1 cellular context compared by ENCODE assay signal in the genomic region with DNA sequence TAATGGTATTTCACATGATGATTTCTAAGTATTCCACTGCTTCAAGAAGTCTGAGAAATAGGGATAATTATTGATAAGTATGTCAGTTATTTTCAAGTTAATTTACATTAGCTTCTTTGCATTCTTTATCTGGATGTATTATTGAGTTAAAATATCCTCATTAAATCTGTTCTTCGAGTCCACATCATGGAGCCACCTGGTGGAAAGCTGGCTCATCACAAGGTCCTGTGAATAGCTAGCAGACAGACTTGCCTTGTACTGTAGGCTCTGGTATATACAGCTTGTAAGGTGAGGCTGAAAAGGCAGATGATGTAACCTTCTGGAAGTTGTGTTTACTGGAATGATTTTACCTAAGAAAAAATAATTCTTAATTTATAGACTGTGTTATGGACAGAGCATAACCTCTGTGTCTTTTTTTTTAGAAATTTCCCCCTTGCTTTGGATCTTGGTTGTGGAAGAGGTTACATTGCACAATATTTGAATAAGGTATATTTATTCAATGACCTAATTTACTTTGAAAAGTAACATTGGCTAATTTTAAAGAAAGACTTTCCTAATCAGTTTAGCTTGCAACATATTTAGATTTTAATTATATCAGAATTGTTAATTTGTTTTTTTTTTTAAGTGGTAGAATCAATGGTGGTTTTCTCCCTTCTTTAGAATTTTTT.
TF ChIP-seq lines count a peak whose summit lies in the region.

No MANE protein-coding gene starts in this region.

TF ChIP-seq in HepG2, 621 proteins besides CTCF, POLR2A, EP300 and RAD21 (continued from another document and continues in another):
- TF ChIP-seq, protein P1, sequence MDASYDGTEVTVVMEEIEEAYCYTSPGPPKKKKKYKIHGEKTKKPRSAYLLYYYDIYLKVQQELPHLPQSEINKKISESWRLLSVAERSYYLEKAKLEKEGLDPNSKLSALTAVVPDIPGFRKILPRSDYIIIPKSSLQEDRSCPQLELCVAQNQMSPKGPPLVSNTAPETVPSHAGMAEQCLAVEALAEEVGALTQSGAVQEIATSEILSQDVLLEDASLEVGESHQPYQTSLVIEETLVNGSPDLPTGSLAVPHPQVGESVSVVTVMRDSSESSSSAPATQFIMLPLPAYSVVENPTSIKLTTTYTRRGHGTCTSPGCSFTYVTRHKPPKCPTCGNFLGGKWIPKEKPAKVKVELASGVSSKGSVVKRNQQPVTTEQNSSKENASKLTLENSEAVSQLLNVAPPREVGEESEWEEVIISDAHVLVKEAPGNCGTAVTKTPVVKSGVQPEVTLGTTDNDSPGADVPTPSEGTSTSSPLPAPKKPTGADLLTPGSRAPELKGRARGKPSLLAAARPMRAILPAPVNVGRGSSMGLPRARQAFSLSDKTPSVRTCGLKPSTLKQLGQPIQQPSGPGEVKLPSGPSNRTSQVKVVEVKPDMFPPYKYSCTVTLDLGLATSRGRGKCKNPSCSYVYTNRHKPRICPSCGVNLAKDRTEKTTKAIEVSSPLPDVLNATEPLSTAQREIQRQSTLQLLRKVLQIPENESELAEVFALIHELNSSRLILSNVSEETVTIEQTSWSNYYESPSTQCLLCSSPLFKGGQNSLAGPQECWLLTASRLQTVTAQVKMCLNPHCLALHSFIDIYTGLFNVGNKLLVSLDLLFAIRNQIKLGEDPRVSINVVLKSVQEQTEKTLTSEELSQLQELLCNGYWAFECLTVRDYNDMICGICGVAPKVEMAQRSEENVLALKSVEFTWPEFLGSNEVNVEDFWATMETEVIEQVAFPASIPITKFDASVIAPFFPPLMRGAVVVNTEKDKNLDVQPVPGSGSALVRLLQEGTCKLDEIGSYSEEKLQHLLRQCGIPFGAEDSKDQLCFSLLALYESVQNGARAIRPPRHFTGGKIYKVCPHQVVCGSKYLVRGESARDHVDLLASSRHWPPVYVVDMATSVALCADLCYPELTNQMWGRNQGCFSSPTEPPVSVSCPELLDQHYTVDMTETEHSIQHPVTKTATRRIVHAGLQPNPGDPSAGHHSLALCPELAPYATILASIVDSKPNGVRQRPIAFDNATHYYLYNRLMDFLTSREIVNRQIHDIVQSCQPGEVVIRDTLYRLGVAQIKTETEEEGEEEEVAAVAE (CRISPR knock-in tag; IDR thresholded peaks at IDR 0.05; ENCODE audit: borderline replicate concordance) = no peak
- no peak for TF ChIP-seq ZNF720 (CRISPR knock-in tag; IDR thresholded peaks at IDR 0.05)
- TF ChIP-seq GATAD2A (CRISPR knock-in tag; IDR thresholded peaks at IDR 0.05) = peak; percentile 50
- TF ChIP-seq ZNF501 (CRISPR knock-in tag; IDR thresholded peaks at IDR 0.05) = no peak
- no peak for TF ChIP-seq ZNF441 (CRISPR knock-in tag; IDR thresholded peaks at IDR 0.05; ENCODE audit: borderline replicate concordance)
- TF ChIP-seq, protein P2, sequence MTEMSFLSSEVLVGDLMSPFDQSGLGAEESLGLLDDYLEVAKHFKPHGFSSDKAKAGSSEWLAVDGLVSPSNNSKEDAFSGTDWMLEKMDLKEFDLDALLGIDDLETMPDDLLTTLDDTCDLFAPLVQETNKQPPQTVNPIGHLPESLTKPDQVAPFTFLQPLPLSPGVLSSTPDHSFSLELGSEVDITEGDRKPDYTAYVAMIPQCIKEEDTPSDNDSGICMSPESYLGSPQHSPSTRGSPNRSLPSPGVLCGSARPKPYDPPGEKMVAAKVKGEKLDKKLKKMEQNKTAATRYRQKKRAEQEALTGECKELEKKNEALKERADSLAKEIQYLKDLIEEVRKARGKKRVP (CRISPR knock-in tag; IDR thresholded peaks at IDR 0.05) = no peak
- no peak for TF ChIP-seq ZNF282 (IDR thresholded peaks at IDR 0.05; ENCODE audit: partially characterized antibody)
- no peak for TF ChIP-seq SRSF1 (optimal IDR thresholded peaks at IDR 0.05; ENCODE audit: low read depth, low read length)
- TF ChIP-seq ZNF816 (CRISPR knock-in tag; IDR thresholded peaks at IDR 0.05; ENCODE audit: borderline replicate concordance) = no peak
- no peak for TF ChIP-seq ZFP36 (IDR thresholded peaks at IDR 0.05; ENCODE audit: borderline replicate concordance, low read depth, low read length, partially characterized antibody)
- TF ChIP-seq MAZ (IDR thresholded peaks at IDR 0.05; ENCODE audit: borderline replicate concordance, low read depth, low read length) = no peak
- no peak for TF ChIP-seq MAZ (CRISPR knock-in tag; IDR thresholded peaks at IDR 0.05; ENCODE audit: low read depth)
- TF ChIP-seq ZNF225 (CRISPR knock-in tag; IDR thresholded peaks at IDR 0.05) = no peak
- TF ChIP-seq ZNF138 (CRISPR knock-in tag; IDR thresholded peaks at IDR 0.05; ENCODE audit: low read depth) = no peak
- no peak for TF ChIP-seq SKI (IDR thresholded peaks at IDR 0.05; ENCODE audit: partially characterized antibody)
- no peak for TF ChIP-seq ZNF256 (CRISPR knock-in tag; conservative IDR thresholded peaks at IDR 0.05)
- TF ChIP-seq, protein P3, sequence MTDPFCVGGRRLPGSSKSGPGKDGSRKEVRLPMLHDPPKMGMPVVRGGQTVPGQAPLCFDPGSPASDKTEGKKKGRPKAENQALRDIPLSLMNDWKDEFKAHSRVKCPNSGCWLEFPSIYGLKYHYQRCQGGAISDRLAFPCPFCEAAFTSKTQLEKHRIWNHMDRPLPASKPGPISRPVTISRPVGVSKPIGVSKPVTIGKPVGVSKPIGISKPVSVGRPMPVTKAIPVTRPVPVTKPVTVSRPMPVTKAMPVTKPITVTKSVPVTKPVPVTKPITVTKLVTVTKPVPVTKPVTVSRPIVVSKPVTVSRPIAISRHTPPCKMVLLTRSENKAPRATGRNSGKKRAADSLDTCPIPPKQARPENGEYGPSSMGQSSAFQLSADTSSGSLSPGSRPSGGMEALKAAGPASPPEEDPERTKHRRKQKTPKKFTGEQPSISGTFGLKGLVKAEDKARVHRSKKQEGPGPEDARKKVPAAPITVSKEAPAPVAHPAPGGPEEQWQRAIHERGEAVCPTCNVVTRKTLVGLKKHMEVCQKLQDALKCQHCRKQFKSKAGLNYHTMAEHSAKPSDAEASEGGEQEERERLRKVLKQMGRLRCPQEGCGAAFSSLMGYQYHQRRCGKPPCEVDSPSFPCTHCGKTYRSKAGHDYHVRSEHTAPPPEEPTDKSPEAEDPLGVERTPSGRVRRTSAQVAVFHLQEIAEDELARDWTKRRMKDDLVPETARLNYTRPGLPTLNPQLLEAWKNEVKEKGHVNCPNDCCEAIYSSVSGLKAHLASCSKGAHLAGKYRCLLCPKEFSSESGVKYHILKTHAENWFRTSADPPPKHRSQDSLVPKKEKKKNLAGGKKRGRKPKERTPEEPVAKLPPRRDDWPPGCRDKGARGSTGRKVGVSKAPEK (CRISPR knock-in tag; IDR thresholded peaks at IDR 0.05; ENCODE audit: borderline replicate concordance) = no peak
- TF ChIP-seq, protein P4, sequence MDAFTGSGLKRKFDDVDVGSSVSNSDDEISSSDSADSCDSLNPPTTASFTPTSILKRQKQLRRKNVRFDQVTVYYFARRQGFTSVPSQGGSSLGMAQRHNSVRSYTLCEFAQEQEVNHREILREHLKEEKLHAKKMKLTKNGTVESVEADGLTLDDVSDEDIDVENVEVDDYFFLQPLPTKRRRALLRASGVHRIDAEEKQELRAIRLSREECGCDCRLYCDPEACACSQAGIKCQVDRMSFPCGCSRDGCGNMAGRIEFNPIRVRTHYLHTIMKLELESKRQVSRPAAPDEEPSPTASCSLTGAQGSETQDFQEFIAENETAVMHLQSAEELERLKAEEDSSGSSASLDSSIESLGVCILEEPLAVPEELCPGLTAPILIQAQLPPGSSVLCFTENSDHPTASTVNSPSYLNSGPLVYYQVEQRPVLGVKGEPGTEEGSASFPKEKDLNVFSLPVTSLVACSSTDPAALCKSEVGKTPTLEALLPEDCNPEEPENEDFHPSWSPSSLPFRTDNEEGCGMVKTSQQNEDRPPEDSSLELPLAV (CRISPR knock-in tag; conservative IDR thresholded peaks at IDR 0.05; ENCODE audit: low read depth) = no peak
- TF ChIP-seq NFIB (CRISPR knock-in tag; IDR thresholded peaks at IDR 0.05; ENCODE audit: borderline replicate concordance) = no peak
- TF ChIP-seq, protein P5, sequence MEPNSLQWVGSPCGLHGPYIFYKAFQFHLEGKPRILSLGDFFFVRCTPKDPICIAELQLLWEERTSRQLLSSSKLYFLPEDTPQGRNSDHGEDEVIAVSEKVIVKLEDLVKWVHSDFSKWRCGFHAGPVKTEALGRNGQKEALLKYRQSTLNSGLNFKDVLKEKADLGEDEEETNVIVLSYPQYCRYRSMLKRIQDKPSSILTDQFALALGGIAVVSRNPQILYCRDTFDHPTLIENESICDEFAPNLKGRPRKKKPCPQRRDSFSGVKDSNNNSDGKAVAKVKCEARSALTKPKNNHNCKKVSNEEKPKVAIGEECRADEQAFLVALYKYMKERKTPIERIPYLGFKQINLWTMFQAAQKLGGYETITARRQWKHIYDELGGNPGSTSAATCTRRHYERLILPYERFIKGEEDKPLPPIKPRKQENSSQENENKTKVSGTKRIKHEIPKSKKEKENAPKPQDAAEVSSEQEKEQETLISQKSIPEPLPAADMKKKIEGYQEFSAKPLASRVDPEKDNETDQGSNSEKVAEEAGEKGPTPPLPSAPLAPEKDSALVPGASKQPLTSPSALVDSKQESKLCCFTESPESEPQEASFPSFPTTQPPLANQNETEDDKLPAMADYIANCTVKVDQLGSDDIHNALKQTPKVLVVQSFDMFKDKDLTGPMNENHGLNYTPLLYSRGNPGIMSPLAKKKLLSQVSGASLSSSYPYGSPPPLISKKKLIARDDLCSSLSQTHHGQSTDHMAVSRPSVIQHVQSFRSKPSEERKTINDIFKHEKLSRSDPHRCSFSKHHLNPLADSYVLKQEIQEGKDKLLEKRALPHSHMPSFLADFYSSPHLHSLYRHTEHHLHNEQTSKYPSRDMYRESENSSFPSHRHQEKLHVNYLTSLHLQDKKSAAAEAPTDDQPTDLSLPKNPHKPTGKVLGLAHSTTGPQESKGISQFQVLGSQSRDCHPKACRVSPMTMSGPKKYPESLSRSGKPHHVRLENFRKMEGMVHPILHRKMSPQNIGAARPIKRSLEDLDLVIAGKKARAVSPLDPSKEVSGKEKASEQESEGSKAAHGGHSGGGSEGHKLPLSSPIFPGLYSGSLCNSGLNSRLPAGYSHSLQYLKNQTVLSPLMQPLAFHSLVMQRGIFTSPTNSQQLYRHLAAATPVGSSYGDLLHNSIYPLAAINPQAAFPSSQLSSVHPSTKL (CRISPR knock-in tag; IDR thresholded peaks at IDR 0.05) = 0 out of 2 replicates have a peak, but pooled peaks have one; percentile 24
- 0 out of 2 replicates have a peak, but pooled peaks have one; percentile 15 for TF ChIP-seq PPARG (CRISPR knock-in tag; conservative IDR thresholded peaks at IDR 0.05)
- TF ChIP-seq ZNF264 (CRISPR knock-in tag; IDR thresholded peaks at IDR 0.05) = no peak
- TF ChIP-seq, protein P6, sequence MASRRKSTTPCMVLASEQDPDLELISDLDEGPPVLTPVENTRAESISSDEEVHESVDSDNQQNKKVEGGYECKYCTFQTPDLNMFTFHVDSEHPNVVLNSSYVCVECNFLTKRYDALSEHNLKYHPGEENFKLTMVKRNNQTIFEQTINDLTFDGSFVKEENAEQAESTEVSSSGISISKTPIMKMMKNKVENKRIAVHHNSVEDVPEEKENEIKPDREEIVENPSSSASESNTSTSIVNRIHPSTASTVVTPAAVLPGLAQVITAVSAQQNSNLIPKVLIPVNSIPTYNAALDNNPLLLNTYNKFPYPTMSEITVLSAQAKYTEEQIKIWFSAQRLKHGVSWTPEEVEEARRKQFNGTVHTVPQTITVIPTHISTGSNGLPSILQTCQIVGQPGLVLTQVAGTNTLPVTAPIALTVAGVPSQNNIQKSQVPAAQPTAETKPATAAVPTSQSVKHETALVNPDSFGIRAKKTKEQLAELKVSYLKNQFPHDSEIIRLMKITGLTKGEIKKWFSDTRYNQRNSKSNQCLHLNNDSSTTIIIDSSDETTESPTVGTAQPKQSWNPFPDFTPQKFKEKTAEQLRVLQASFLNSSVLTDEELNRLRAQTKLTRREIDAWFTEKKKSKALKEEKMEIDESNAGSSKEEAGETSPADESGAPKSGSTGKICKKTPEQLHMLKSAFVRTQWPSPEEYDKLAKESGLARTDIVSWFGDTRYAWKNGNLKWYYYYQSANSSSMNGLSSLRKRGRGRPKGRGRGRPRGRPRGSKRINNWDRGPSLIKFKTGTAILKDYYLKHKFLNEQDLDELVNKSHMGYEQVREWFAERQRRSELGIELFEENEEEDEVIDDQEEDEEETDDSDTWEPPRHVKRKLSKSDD (CRISPR knock-in tag; IDR thresholded peaks at IDR 0.05; ENCODE audit: low read depth) = no peak
- peak; percentile 68; the same call in 1 of the 2 replicates for TF ChIP-seq NCOR1 (IDR thresholded peaks at IDR 0.05; ENCODE audit: borderline replicate concordance, low read length)
- no peak for TF ChIP-seq HNF4A (CRISPR knock-in tag; IDR thresholded peaks at IDR 0.05)
- TF ChIP-seq REL (CRISPR knock-in tag; conservative IDR thresholded peaks at IDR 0.05) = no peak
- TF ChIP-seq, protein P7, sequence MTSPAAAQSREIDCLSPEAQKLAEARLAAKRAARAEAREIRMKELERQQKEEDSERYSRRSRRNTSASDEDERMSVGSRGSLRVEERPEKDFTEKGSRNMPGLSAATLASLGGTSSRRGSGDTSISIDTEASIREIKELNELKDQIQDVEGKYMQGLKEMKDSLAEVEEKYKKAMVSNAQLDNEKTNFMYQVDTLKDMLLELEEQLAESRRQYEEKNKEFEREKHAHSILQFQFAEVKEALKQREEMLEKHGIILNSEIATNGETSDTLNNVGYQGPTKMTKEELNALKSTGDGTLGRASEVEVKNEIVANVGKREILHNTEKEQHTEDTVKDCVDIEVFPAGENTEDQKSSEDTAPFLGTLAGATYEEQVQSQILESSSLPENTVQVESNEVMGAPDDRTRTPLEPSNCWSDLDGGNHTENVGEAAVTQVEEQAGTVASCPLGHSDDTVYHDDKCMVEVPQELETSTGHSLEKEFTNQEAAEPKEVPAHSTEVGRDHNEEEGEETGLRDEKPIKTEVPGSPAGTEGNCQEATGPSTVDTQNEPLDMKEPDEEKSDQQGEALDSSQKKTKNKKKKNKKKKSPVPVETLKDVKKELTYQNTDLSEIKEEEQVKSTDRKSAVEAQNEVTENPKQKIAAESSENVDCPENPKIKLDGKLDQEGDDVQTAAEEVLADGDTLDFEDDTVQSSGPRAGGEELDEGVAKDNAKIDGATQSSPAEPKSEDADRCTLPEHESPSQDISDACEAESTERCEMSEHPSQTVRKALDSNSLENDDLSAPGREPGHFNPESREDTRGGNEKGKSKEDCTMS (CRISPR knock-in tag; conservative IDR thresholded peaks at IDR 0.05) = no peak
- TF ChIP-seq, protein P8, sequence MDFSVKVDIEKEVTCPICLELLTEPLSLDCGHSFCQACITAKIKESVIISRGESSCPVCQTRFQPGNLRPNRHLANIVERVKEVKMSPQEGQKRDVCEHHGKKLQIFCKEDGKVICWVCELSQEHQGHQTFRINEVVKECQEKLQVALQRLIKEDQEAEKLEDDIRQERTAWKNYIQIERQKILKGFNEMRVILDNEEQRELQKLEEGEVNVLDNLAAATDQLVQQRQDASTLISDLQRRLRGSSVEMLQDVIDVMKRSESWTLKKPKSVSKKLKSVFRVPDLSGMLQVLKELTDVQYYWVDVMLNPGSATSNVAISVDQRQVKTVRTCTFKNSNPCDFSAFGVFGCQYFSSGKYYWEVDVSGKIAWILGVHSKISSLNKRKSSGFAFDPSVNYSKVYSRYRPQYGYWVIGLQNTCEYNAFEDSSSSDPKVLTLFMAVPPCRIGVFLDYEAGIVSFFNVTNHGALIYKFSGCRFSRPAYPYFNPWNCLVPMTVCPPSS (IDR thresholded peaks at IDR 0.05) = no peak
- no peak for TF ChIP-seq HMGA1 (CRISPR knock-in tag; conservative IDR thresholded peaks at IDR 0.05)
- TF ChIP-seq ZNF550 (CRISPR knock-in tag; IDR thresholded peaks at IDR 0.05; ENCODE audit: borderline replicate concordance) = no peak
